Comparison of ENCODE assay signal across 8 cellular contexts in the genomic region with DNA sequence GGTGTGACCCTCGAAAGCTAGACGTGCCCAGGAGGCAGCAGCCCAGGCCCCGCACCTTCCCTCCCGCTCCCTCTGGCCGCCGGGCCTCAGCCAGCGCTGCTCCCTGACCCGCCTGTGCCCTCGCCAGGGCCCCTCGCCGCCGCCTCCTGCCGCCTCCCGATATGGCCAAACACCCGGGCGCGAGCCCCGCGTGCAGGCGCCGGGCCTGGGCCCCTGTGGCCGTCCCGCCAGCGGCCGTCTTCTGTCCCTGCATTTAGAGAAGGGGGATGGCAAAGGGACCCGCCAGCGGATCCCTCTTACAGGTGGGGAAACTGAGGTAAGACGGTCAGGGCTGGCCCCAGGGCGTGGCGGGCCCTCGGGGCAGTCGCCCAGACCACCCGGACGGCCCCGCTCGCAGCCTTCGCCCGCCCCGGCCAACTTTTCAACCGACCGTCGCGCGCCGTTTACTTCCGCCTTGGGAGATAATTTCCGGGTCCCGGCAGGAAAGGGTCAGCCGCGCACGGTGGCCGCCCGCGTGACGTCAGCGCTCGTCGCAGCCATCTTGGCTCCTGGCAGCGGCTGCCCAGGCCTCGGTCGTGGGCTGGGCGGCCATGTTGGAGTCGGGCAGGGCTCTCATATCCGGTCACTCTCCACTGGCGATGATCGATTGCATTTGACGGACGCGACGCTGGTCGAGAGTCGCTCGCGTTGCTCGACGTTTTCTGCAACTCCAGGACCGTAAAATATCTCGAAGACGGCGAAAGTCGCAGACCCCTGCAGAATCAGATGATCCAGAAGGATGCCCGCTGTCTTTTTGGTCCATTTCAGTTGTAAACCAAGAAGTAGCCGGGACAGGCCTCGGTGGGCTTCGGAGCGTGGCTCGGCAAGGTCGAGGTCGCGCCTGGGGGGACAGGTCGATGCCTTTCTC. TPM values are rescaled to one million over a fixed set of nuclear protein-coding genes. Genes with fewer than 3 reads are reported as not detected.
DNase-seq lines count a peak whose midpoint lies in the region; ATAC-seq and TF ChIP-seq lines count a peak whose summit lies in the region.

No MANE protein-coding gene starts in this region.

- peaks cover 7% of the 10 kb centered on the region for H3K36me3 Mint-ChIP-seq in nephron (ENCODE audit: low read depth)

- peak overlapping the region; percentile 86 for H3K4me3 ChIP-seq in fibroblast of the aortic adventitia (ENCODE audit: low read depth, low read length)

- H3K4me3 Mint-ChIP-seq in nephron: peak overlapping the region; percentile 97 to 99 (median 99)

- H3K27ac Mint-ChIP-seq in nephron: peak overlapping the region; percentile 69 to 92 (median 91)

- ATAC-seq in GM21619 (IDR thresholded peaks at IDR 0.05; ENCODE audit: unreplicated experiment): peak; percentile 80

- H3K4me1 Mint-ChIP-seq in nephron: peaks cover 12% of the 10 kb centered on the region

- POLR2A ChIA-PET in RWPE1 (lab: Yijun Ruan, JAX; ENCODE audit: low non-redundant PET): no interaction called here

- peak; percentile 53 for DNase-seq in DMS153 (lab: John Stamatoyannopoulos, UW)
- peak; percentile 90 for DNase-seq in KBM-7
- peak; percentile 81 for DNase-seq in RWPE1 (ENCODE audit: low spot score)
- peak; percentile 72 for DNase-seq in activated effector memory CD4-positive, alpha-beta T cell treated with Interleukin-2 at 50 U/mL for 16 hours
- peak; percentile 89 for DNase-seq in fibroblast of the aortic adventitia (ENCODE audit: low read depth)
- peak; percentile 83 for DNase-seq in stimulated activated naive CD4-positive, alpha-beta T cell treated with Interleukin-2 at 50 U/mL for 16 hours (lab: John Stamatoyannopoulos, UW)

- peaks cover 10% of the 10 kb centered on the region for H3K9me3 Mint-ChIP-seq in nephron

- peak overlapping the region; percentile 81 for H3K27ac ChIP-seq in RWPE1

- H3K27me3 Mint-ChIP-seq in nephron (ENCODE audit: low read depth): peaks cover 55% of the 10 kb centered on the region

- no peak for TF ChIP-seq CTCF in RWPE1 (conservative IDR thresholded peaks at IDR 0.05; ENCODE audit: low read depth)
- no peak for TF ChIP-seq CTCF in fibroblast of the aortic adventitia (IDR thresholded peaks at IDR 0.05; ENCODE audit: insufficient read depth, low read length)
- no peak for TF ChIP-seq CTCF in nephron (IDR thresholded peaks at IDR 0.05; ENCODE audit: unreplicated experiment in 3 of 3)

- CTCF ChIA-PET in RWPE1 (lab: Yijun Ruan, JAX): no interaction called here

- in situ Hi-C loops in KBM-7 (cut with MboI; ENCODE audit: low pct_unique_long_range_greater_than_20kb, low sequenced_read_pairs): no loop called here

RNA-seq across cellular contexts. Expression of gene GNG13, which starts 7.1 kb away (rescaled TPM):
- not detected in 2 replicates for total RNA-seq in fibroblast of the aortic adventitia (ENCODE audit: low replicate concordance)

RNA-seq across cellular contexts. Expression of gene CHTF18, which starts 19.2 kb away (rescaled TPM):
- 3.6 and 20.0 TPM in 2 replicates for total RNA-seq in fibroblast of the aortic adventitia (ENCODE audit: low replicate concordance)

RNA-seq across cellular contexts. Expression of gene RPUSD1, which starts 19.4 kb away (rescaled TPM):
- 14.5 and 20.3 TPM in 2 replicates for total RNA-seq in fibroblast of the aortic adventitia (ENCODE audit: low replicate concordance)

RNA-seq across cellular contexts. Expression of gene MSLN, which starts 47.1 kb away (rescaled TPM):
- not detected in 2 replicates for total RNA-seq in fibroblast of the aortic adventitia (ENCODE audit: low replicate concordance)

Comparison
In these comparisons a context has a peak if more than half of its experiments do, and no peak if none do; other contexts are left out.
1. Peak in every context shown above with its lines: DNase-seq, ATAC-seq, H3K4me3 ChIP-seq and H3K27ac ChIP-seq.